In the genomic region with DNA sequence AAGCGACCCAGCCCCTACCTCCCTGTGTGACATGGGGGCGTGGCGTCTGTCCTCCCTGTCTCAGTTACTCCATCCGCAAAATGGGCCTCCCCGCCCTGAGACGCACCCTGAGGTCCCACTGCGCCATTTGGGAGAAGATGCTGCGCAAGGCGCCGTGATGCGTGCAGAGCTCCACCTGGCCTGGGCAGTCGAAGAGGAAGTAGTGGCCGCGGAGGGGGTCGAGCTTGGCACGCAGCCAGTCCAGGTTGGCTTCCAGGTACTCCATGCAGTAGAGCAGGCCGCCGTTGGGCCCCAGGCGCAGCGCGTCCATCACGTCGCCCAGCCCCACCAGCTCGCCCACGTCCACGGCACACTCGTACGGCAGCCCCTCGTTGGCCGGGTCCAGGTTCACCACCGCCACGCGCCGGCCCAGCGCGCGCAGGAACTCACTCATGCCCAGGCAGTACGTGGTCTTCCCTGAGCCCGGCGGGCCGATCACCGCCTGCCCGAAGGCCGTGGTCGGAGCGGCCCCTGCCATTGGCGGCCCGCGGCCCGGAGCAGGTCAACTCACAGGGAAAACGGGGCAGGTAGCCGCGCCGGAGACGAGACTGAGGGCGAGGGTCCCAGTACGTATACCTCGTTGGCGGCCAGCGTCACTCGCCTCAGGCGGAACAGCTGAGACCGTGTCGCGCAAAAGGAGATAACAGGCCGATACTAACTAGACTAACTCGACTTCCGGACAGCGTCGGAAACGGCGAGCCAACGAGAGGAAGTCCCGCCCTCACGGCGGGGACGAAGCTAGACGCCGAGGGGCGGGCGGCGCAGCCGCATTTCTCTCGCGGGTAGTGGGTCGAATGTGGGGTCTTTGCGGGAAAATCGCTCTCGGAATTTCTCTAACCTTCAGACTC, we compare ENCODE assay signal across 1 cellular context.
TF ChIP-seq lines count a peak whose summit lies in the region.

TSS of gene GPN2 (minus strand) at position 704 of the 887 bp plus-strand sequence. CDS start at position 517, 187 bp downstream.

TF ChIP-seq in K562, 482 proteins besides CTCF, POLR2A, EP300 and RAD21 (continued from another document and continues in another):
- TF ChIP-seq, protein P1, sequence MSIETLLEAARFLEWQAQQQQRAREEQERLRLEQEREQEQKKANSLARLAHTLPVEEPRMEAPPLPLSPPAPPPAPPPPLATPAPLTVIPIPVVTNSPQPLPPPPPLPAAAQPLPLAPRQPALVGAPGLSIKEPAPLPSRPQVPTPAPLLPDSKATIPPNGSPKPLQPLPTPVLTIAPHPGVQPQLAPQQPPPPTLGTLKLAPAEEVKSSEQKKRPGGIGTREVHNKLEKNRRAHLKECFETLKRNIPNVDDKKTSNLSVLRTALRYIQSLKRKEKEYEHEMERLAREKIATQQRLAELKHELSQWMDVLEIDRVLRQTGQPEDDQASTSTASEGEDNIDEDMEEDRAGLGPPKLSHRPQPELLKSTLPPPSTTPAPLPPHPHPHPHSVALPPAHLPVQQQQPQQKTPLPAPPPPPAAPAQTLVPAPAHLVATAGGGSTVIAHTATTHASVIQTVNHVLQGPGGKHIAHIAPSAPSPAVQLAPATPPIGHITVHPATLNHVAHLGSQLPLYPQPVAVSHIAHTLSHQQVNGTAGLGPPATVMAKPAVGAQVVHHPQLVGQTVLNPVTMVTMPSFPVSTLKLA (conservative IDR thresholded peaks at IDR 0.05): peak; percentile 71 to 89
- TF ChIP-seq, protein P2, sequence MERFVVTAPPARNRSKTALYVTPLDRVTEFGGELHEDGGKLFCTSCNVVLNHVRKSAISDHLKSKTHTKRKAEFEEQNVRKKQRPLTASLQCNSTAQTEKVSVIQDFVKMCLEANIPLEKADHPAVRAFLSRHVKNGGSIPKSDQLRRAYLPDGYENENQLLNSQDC (CRISPR knock-in tag; IDR thresholded peaks at IDR 0.05): peak; percentile 56; the same call in 1 of the 2 replicates
- TF ChIP-seq ZNF212 (CRISPR knock-in tag; IDR thresholded peaks at IDR 0.05) (no peak), PTTG1 (tag; IDR thresholded peaks at IDR 0.05; ENCODE audit: low read depth) (no peak), TAL1 (IDR thresholded peaks at IDR 0.05) (no peak), ELK3 (CRISPR knock-in tag; IDR thresholded peaks at IDR 0.05) (no peak), GTF2B (IDR thresholded peaks at IDR 0.05; ENCODE audit: extremely low read depth, insufficient read length) (no peak), ZNF583 (CRISPR knock-in tag; IDR thresholded peaks at IDR 0.05) (no peak), RAD51 (IDR thresholded peaks at IDR 0.05; ENCODE audit: borderline replicate concordance, low read depth) (no peak), NCOA1 (IDR thresholded peaks at IDR 0.05; ENCODE audit: low read depth) (no peak), PML (IDR thresholded peaks at IDR 0.05; ENCODE audit: low read length) (peak; percentile 86), EZH2 (IDR thresholded peaks at IDR 0.05; ENCODE audit: borderline replicate concordance, low read depth, low read length) (no peak), MAFG (tag; conservative IDR thresholded peaks at IDR 0.05) (no peak), ZNF384 (IDR thresholded peaks at IDR 0.05; ENCODE audit: low read depth, low read length) (no peak), WHSC1 (IDR thresholded peaks at IDR 0.05; ENCODE audit: low read length) (no peak), NR4A1 (CRISPR knock-in tag; IDR thresholded peaks at IDR 0.05) (no peak), NR4A1 (tag; IDR thresholded peaks at IDR 0.05) (no peak), MEIS2 (IDR thresholded peaks at IDR 0.05; ENCODE audit: partially characterized antibody) (no peak), ZNF444 (CRISPR knock-in tag; IDR thresholded peaks at IDR 0.05) (no peak), RFX7 (CRISPR knock-in tag; IDR thresholded peaks at IDR 0.05) (no peak), IRF9 (tag; IDR thresholded peaks at IDR 0.05) (no peak), ETS2 (tag; IDR thresholded peaks at IDR 0.05; ENCODE audit: borderline replicate concordance, poor library complexity, severe bottlenecking) (no peak), ZC3H8 (IDR thresholded peaks at IDR 0.05) (no peak), CREB1 (IDR thresholded peaks at IDR 0.05) (peak; percentile 81), CREB1 (CRISPR knock-in tag; IDR thresholded peaks at IDR 0.05) (peak; percentile 85), ZNF586 (CRISPR knock-in tag; conservative IDR thresholded peaks at IDR 0.05) (no peak), HDAC1 (IDR thresholded peaks at IDR 0.05) (peak in 1 of 2 experiments; percentile 96; a peak in 3 of 4 replicates), ZNF717 (CRISPR knock-in tag; IDR thresholded peaks at IDR 0.05) (no peak), DLX4 (CRISPR knock-in tag; IDR thresholded peaks at IDR 0.05) (no peak), MTA1 (IDR thresholded peaks at IDR 0.05; ENCODE audit: borderline replicate concordance) (no peak), ZNF217 (CRISPR knock-in tag; IDR thresholded peaks at IDR 0.05) (no peak), HOXB6 (CRISPR knock-in tag; IDR thresholded peaks at IDR 0.05; ENCODE audit: borderline replicate concordance) (no peak), SPI1 (IDR thresholded peaks at IDR 0.05; ENCODE audit: borderline replicate concordance, low read depth, low read length) (peak; percentile 93), NR1H2 (CRISPR knock-in tag; IDR thresholded peaks at IDR 0.05) (0 out of 2 replicates have a peak, but pooled peaks have one; percentile 68), KDM1A (IDR thresholded peaks at IDR 0.05) (peak; percentile 73 to 87; a peak in 3 of 4 replicates), PRPF4 (IDR thresholded peaks at IDR 0.05; ENCODE audit: insufficient read depth, low read depth, low read length, poor library complexity, severe bottlenecking) (no peak), RREB1 (CRISPR knock-in tag; IDR thresholded peaks at IDR 0.05) (peak; percentile 83; the same call in 1 of the 2 replicates), TRIM28 (IDR thresholded peaks at IDR 0.05) (no peak), ZNF146 (CRISPR knock-in tag; IDR thresholded peaks at IDR 0.05; ENCODE audit: unreplicated experiment) (no peak), HNRNPH1 (optimal IDR thresholded peaks at IDR 0.05; ENCODE audit: low read depth, low read length) (no peak), ETV5 (CRISPR knock-in tag; IDR thresholded peaks at IDR 0.05; ENCODE audit: low read depth) (peak; percentile 92), U2AF2 (optimal IDR thresholded peaks at IDR 0.05; ENCODE audit: low read depth, low read length) (no peak), MCM2 (IDR thresholded peaks at IDR 0.05; ENCODE audit: low read depth) (no peak)
- TF ChIP-seq, protein P3, sequence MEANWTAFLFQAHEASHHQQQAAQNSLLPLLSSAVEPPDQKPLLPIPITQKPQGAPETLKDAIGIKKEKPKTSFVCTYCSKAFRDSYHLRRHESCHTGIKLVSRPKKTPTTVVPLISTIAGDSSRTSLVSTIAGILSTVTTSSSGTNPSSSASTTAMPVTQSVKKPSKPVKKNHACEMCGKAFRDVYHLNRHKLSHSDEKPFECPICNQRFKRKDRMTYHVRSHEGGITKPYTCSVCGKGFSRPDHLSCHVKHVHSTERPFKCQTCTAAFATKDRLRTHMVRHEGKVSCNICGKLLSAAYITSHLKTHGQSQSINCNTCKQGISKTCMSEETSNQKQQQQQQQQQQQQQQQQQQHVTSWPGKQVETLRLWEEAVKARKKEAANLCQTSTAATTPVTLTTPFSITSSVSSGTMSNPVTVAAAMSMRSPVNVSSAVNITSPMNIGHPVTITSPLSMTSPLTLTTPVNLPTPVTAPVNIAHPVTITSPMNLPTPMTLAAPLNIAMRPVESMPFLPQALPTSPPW (CRISPR knock-in tag; IDR thresholded peaks at IDR 0.05): peak; percentile 59; the same call in 1 of the 2 replicates
- TF ChIP-seq, protein P4, sequence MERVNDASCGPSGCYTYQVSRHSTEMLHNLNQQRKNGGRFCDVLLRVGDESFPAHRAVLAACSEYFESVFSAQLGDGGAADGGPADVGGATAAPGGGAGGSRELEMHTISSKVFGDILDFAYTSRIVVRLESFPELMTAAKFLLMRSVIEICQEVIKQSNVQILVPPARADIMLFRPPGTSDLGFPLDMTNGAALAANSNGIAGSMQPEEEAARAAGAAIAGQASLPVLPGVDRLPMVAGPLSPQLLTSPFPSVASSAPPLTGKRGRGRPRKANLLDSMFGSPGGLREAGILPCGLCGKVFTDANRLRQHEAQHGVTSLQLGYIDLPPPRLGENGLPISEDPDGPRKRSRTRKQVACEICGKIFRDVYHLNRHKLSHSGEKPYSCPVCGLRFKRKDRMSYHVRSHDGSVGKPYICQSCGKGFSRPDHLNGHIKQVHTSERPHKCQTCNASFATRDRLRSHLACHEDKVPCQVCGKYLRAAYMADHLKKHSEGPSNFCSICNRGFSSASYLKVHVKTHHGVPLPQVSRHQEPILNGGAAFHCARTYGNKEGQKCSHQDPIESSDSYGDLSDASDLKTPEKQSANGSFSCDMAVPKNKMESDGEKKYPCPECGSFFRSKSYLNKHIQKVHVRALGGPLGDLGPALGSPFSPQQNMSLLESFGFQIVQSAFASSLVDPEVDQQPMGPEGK (CRISPR knock-in tag; IDR thresholded peaks at IDR 0.05; ENCODE audit: borderline replicate concordance): 0 out of 2 replicates have a peak, but pooled peaks have one; percentile 12
- TF ChIP-seq, protein P5, sequence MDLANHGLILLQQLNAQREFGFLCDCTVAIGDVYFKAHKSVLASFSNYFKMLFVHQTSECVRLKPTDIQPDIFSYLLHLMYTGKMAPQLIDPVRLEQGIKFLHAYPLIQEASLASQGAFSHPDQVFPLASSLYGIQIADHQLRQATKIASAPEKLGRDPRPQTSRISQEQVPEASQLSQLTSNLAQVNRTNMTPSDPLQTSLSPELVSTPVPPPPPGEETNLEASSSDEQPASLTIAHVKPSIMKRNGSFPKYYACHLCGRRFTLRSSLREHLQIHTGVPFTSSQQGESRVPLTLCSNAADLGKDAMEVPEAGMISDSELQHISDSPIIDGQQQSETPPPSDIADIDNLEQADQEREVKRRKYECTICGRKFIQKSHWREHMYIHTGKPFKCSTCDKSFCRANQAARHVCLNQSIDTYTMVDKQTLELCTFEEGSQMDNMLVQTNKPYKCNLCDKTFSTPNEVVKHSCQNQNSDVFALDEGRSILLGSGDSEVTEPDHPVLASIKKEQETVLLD (IDR thresholded peaks at IDR 0.05): peak; percentile 59; the same call in 1 of the 2 replicates
